In genomic region chr1:87044840-87045239, GRCh38 we compare ENCODE assay signal across 11 cellular contexts.
DNase-seq lines count a peak whose midpoint lies in the region; ATAC-seq and TF ChIP-seq lines count a peak whose summit lies in the region.
"Had no signal": no experiment of that assay in that cellular context is flagged by ENCODE, and none has a peak within 500 bp of the region (broad histone marks: within the 10 kb centered on the region; RNA-seq: fewer than 3 reads in every experiment).

No MANE protein-coding gene starts in this region.

- peak; percentile 64 for ATAC-seq in GM18868 (IDR thresholded peaks at IDR 0.05; ENCODE audit: unreplicated experiment)
- ATAC-seq in HG02973 (IDR thresholded peaks at IDR 0.05; ENCODE audit: unreplicated experiment): peak; percentile 57
- peak; percentile 49 for ATAC-seq in activated B cell treated with CpG ODN at 0.5 μM for 24 hours (ENCODE audit: low read depth)
- no peak for ATAC-seq in HG02840 (IDR thresholded peaks at IDR 0.05; ENCODE audit: low FRiP score, unreplicated experiment)
- ATAC-seq in gastrocnemius medialis: no peak

- H3K79me2 ChIP-seq in mammary epithelial cell (ENCODE audit: insufficient read depth, low read length): no peaks in the 10 kb centered on the region

- 98% methylated on average over 5 of the region's 5 CpGs for WGBS in mammary epithelial cell (ENCODE audit: low coverage, missing lambda C conversion rate)

- peaks cover 2% of the 10 kb centered on the region for H3K9me3 Mint-ChIP-seq in activated B cell treated with CpG ODN at 0.5 μM for 24 hours

- peaks cover 0 to 11% (median 0%) of the 10 kb centered on the region in 3 donors for H3K9me3 ChIP-seq in gastrocnemius medialis
- peaks cover 2% of the 10 kb centered on the region for H3K9me3 ChIP-seq in mammary epithelial cell (replicated peaks; ENCODE audit: insufficient read depth, low read length)

- in situ Hi-C loops in gastrocnemius medialis (cut with MboI; ENCODE audit: low sequenced_read_pairs in 4 of 4): no loop called here
- in situ Hi-C loops in mammary epithelial cell (cut with MboI; ENCODE audit: low sequenced_read_pairs in 2 of 2): no loop called here

- H3K27ac ChIP-seq in gastrocnemius medialis (no peak overlapping the region), mammary epithelial cell (ENCODE audit: insufficient read depth, low read depth, low read length) (no peak overlapping the region)
- H3K27ac ChIP-seq: C4-2B, transverse colon had no signal

- no peak for TF ChIP-seq POLR2A in gastrocnemius medialis (IDR thresholded peaks at IDR 0.05)

- no peaks in the 10 kb centered on the region for H3K4me1 ChIP-seq in gastrocnemius medialis
- no peaks in the 10 kb centered on the region for H3K4me1 ChIP-seq in mammary epithelial cell (ENCODE audit: insufficient read depth, low read length)
- H3K4me1 ChIP-seq: transverse colon had no signal

- peaks cover 3% of the 10 kb centered on the region for H3K36me3 Mint-ChIP-seq in activated B cell treated with CpG ODN at 0.5 μM for 24 hours (ENCODE audit: low read depth)

- intact Hi-C loops in activated B cell treated with CpG ODN at 0.5 μM for 24 hours (cut with micrococcal nuclease) (loop anchor here (2.0 kb wide), 1 partner anchor 14 kb away; no protein-coding TSS in a partner anchor), gastrocnemius medialis (cut with DNase I; ENCODE audit: low total_unique reads) (no loop called here), mammary epithelial cell (cut with micrococcal nuclease) (no loop called here)

- H4K20me1 ChIP-seq in mammary epithelial cell (ENCODE audit: insufficient read depth, low read length): no peaks in the 10 kb centered on the region

- H3K9ac ChIP-seq in mammary epithelial cell (ENCODE audit: insufficient read depth, low read length): no peak overlapping the region

- peak overlapping the region; percentile 7 for H3K27ac Mint-ChIP-seq in activated B cell treated with CpG ODN at 0.5 μM for 24 hours

- H3K36me3 ChIP-seq in gastrocnemius medialis: no peaks in the 10 kb centered on the region
- H3K36me3 ChIP-seq in mammary epithelial cell (ENCODE audit: insufficient read depth, low read length): no peaks in the 10 kb centered on the region
- H3K36me3 ChIP-seq: transverse colon had no signal

- no peak overlapping the region for H3K4me3 ChIP-seq in gastrocnemius medialis
- H3K4me3 ChIP-seq in mammary epithelial cell (replicated peaks in 1 of 3; ENCODE audit: insufficient read depth in 1 of 3, low read depth in 2 of 3, low read length in 3 of 3): no peak overlapping the region
- H3K4me3 ChIP-seq: smooth muscle cell, transverse colon had no signal

- POLR2A ChIA-PET in activated B cell treated with CpG ODN at 0.5 μM for 24 hours (lab: Charles Lee): interaction anchor here (0.9 to 1.2 kb wide), 4 partner anchors 10 to 131 kb away, joined by 3 to 6 read pairs (median 3); partner anchors contain the start of genes HS2ST1 and SELENOF

- peaks cover 41% of the 10 kb centered on the region for H3K4me1 Mint-ChIP-seq in activated B cell treated with CpG ODN at 0.5 μM for 24 hours

- H3K27me3 Mint-ChIP-seq in activated B cell treated with CpG ODN at 0.5 μM for 24 hours: no peaks in the 10 kb centered on the region

- dilution Hi-C loops in mammary epithelial cell (cut with HindIII; ENCODE audit: low sequenced_read_pairs): no loop called here

- H3K4me3 Mint-ChIP-seq in activated B cell treated with CpG ODN at 0.5 μM for 24 hours: no peak overlapping the region

- H3K27me3 ChIP-seq in gastrocnemius medialis (no peaks in the 10 kb centered on the region), mammary epithelial cell (ENCODE audit: insufficient read depth, low read length) (no peaks in the 10 kb centered on the region)
- H3K27me3 ChIP-seq: transverse colon had no signal

- CTCF ChIA-PET in activated B cell treated with CpG ODN at 0.5 μM for 24 hours (lab: Charles Lee) (interaction anchor here (1.8 kb wide), 1 partner anchor 39 kb away, joined by 7 read pairs; no protein-coding TSS in a partner anchor), mammary epithelial cell (lab: Charles Lee; ENCODE audit: low non-redundant PET) (no interaction called here)

- TF ChIP-seq CTCF in activated B cell treated with CpG ODN at 0.5 μM for 24 hours (IDR thresholded peaks at IDR 0.05) (no peak), gastrocnemius medialis (IDR thresholded peaks at IDR 0.05 in 4 of 5, conservative IDR thresholded peaks at IDR 0.05 in 1 of 5) (no peak), mammary epithelial cell (conservative IDR thresholded peaks at IDR 0.05 in 1 of 2, IDR thresholded peaks at IDR 0.05 in 1 of 2; ENCODE audit: extremely low read depth in 1 of 2, insufficient read depth in 1 of 2, low read depth in 1 of 2, low read length in 2 of 2) (no peak)

- no peak overlapping the region for H3K4me2 ChIP-seq in mammary epithelial cell (ENCODE audit: insufficient read depth, low read depth, low read length)
- H3K4me2 ChIP-seq: smooth muscle cell had no signal

- DNase-seq in CD1c-positive myeloid dendritic cell (ENCODE audit: extremely low spot score) (peak; percentile 20), activated B cell treated with CpG ODN at 0.5 μM for 24 hours (no peak), NCI-H774 (lab: John Stamatoyannopoulos, UW) (no peak), gastrocnemius medialis (no peak), mammary epithelial cell (no peak)
- DNase-seq: transverse colon had no signal

- H2AFZ ChIP-seq in mammary epithelial cell (ENCODE audit: low read depth, low read length): no peak overlapping the region

- BruUV-seq in mammary epithelial cell (replicated peaks; lab: Mats Ljungman, UMichigan): no TSS peak

Comparison
In these comparisons a context has a peak if more than half of its experiments do, and no peak if none do; other contexts are left out.
1. ATAC-seq: peak in GM18868 (single experiment), HG02973 (single experiment) and activated B cell treated with CpG ODN at 0.5 μM for 24 hours (single experiment); none in HG02840 (single experiment) and gastrocnemius medialis (0 of 2).